Comparison of ENCODE assay signal across 14 cellular contexts in genomic region chr11:86230921-86231320, GRCh38. TPM values are rescaled to one million over a fixed set of nuclear protein-coding genes. Genes with fewer than 3 reads are reported as not detected.
DNase-seq lines count a peak whose midpoint lies in the region; ATAC-seq, FAIRE-seq and TF ChIP-seq lines count a peak whose summit lies in the region.
"Had no signal": no experiment of that assay in that cellular context is flagged by ENCODE, and none has a peak within 500 bp of the region (broad histone marks: within the 10 kb centered on the region; RNA-seq: fewer than 3 reads in every experiment).

No MANE protein-coding gene starts in this region.

- peak; percentile 60 for ATAC-seq in stimulated activated effector memory CD8-positive, alpha-beta T cell treated with anti-CD3 and anti-CD28 coated beads, Interleukin-12 subunit alpha, Interleukin-12 subunit beta, amount 100 ng/mL, for 72 hours
- no peak for ATAC-seq in HG03097 (IDR thresholded peaks at IDR 0.05; ENCODE audit: low FRiP score, unreplicated experiment)
- no peak for ATAC-seq in HG03457 (IDR thresholded peaks at IDR 0.05; ENCODE audit: unreplicated experiment)
- no peak for ATAC-seq in GM21786 (IDR thresholded peaks at IDR 0.05; ENCODE audit: unreplicated experiment)

- H3K36me3 Mint-ChIP-seq in activated naive CD4-positive, alpha-beta T cell treated with anti-CD3 and anti-CD28 coated beads for 36 hours (ENCODE audit: low read depth): no peaks in the 10 kb centered on the region
- H3K36me3 Mint-ChIP-seq in stimulated activated effector memory CD8-positive, alpha-beta T cell treated with anti-CD3 and anti-CD28 coated beads, Interleukin-12 subunit alpha, Interleukin-12 subunit beta, amount 100 ng/mL, for 72 hours: peaks cover 6% of the 10 kb centered on the region

- H3K9me3 Mint-ChIP-seq in activated naive CD4-positive, alpha-beta T cell treated with anti-CD3 and anti-CD28 coated beads for 36 hours: no peaks in the 10 kb centered on the region
- H3K9me3 Mint-ChIP-seq in stimulated activated effector memory CD8-positive, alpha-beta T cell treated with anti-CD3 and anti-CD28 coated beads, Interleukin-12 subunit alpha, Interleukin-12 subunit beta, amount 100 ng/mL, for 72 hours: no peaks in the 10 kb centered on the region
- H3K9me3 Mint-ChIP-seq: T-helper 2 cell treated with Interferon-gamma antibody and Interleukin-4, amounts not matched to agents 5 μg/mL and 100 μg/mL, for 36 hours had no signal

- CTCF ChIA-PET in activated naive CD4-positive, alpha-beta T cell treated with anti-CD3 and anti-CD28 coated beads for 36 hours (lab: Charles Lee): interaction anchor here (0.8 to 3.3 kb wide), 9 partner anchors 8 to 189 kb away, joined by 3 to 13 read pairs (median 5); partner anchors contain the start of gene EED

- no peak overlapping the region for H3K4me3 ChIP-seq in bronchial epithelial cell (ENCODE audit: low read depth, low read length)
- H3K4me3 ChIP-seq: prostate gland, transverse colon had no signal

- H3K27me3 ChIP-seq in bronchial epithelial cell (ENCODE audit: control insufficient read depth, insufficient read depth, low read length): no peaks in the 10 kb centered on the region
- H3K27me3 ChIP-seq: transverse colon had no signal

- no peak for DNase-seq in activated naive CD4-positive, alpha-beta T cell treated with anti-CD3 and anti-CD28 coated beads for 36 hours
- DNase-seq in activated naive CD4-positive, alpha-beta T cell treated with anti-CD3 and anti-CD28 coated beads, Interleukin-2, amount 50 U/mL, for 16 hours: no peak
- DNase-seq in OCI-M1 (lab: John Stamatoyannopoulos, UW) (peak; percentile 63), bronchial epithelial cell (ENCODE audit: low read depth) (peak; percentile 52)
- DNase-seq in stimulated activated effector memory CD8-positive, alpha-beta T cell treated with anti-CD3 and anti-CD28 coated beads, Interleukin-12 subunit alpha, Interleukin-12 subunit beta, amount 100 ng/mL, for 72 hours (ENCODE audit: low spot score in 2 of 2): no peak
- DNase-seq: NCI-H187, transverse colon had no signal

- peaks cover 63% of the 10 kb centered on the region for H3K4me1 Mint-ChIP-seq in activated naive CD4-positive, alpha-beta T cell treated with anti-CD3 and anti-CD28 coated beads for 36 hours (ENCODE audit: low read depth)
- peaks cover 46% of the 10 kb centered on the region for H3K4me1 Mint-ChIP-seq in stimulated activated effector memory CD8-positive, alpha-beta T cell treated with anti-CD3 and anti-CD28 coated beads, Interleukin-12 subunit alpha, Interleukin-12 subunit beta, amount 100 ng/mL, for 72 hours

- no peak overlapping the region for H3K4me3 Mint-ChIP-seq in activated naive CD4-positive, alpha-beta T cell treated with anti-CD3 and anti-CD28 coated beads for 36 hours
- peak overlapping the region; percentile 7 for H3K4me3 Mint-ChIP-seq in stimulated activated effector memory CD8-positive, alpha-beta T cell treated with anti-CD3 and anti-CD28 coated beads, Interleukin-12 subunit alpha, Interleukin-12 subunit beta, amount 100 ng/mL, for 72 hours
- H3K4me3 Mint-ChIP-seq: T-helper 2 cell treated with Interferon-gamma antibody and Interleukin-4, amounts not matched to agents 5 μg/mL and 100 μg/mL, for 36 hours had no signal

- peak overlapping the region; percentile 15 for H3K27ac Mint-ChIP-seq in activated naive CD4-positive, alpha-beta T cell treated with anti-CD3 and anti-CD28 coated beads for 36 hours
- peak overlapping the region; percentile 55 for H3K27ac Mint-ChIP-seq in stimulated activated effector memory CD8-positive, alpha-beta T cell treated with anti-CD3 and anti-CD28 coated beads, Interleukin-12 subunit alpha, Interleukin-12 subunit beta, amount 100 ng/mL, for 72 hours
- H3K27ac Mint-ChIP-seq: T-helper 2 cell treated with Interferon-gamma antibody and Interleukin-4, amounts not matched to agents 5 μg/mL and 100 μg/mL, for 36 hours had no signal

- FAIRE-seq in bronchial epithelial cell (lab: Jason Lieb, UNC): no peak
- FAIRE-seq: islet of Langerhans, RCC 7860 had no signal

- no peaks in the 10 kb centered on the region for H3K27me3 Mint-ChIP-seq in activated naive CD4-positive, alpha-beta T cell treated with anti-CD3 and anti-CD28 coated beads for 36 hours (ENCODE audit: low read depth)

- H3K36me3 ChIP-seq in bronchial epithelial cell (ENCODE audit: control insufficient read depth, insufficient read depth, low read length): no peaks in the 10 kb centered on the region
- H3K36me3 ChIP-seq: prostate gland, transverse colon had no signal

- TF ChIP-seq CTCF in bronchial epithelial cell (IDR thresholded peaks at IDR 0.05; ENCODE audit: insufficient read depth, low read length, severe bottlenecking): no peak

- intact Hi-C loops in activated naive CD4-positive, alpha-beta T cell treated with anti-CD3 and anti-CD28 coated beads for 36 hours (cut with micrococcal nuclease): no loop called here

RNA-seq across cellular contexts. Expression of gene EED, which starts 13.6 kb away (rescaled TPM):
- 10 to 100 TPM; 60.4 to 61.0 TPM for total RNA-seq in activated naive CD4-positive, alpha-beta T cell treated with anti-CD3 and anti-CD28 coated beads for 36 hours
- total RNA-seq in bronchial epithelial cell: 13.7 and 14.1 TPM in 2 replicates

Comparison
In these comparisons a context has a peak if more than half of its experiments do, and no peak if none do; other contexts are left out.
1. DNase-seq: peak in OCI-M1 (single experiment) and bronchial epithelial cell (single experiment); none in activated naive CD4-positive, alpha-beta T cell treated with anti-CD3 and anti-CD28 coated beads for 36 hours (single experiment), activated naive CD4-positive, alpha-beta T cell treated with anti-CD3 and anti-CD28 coated beads, Interleukin-2, amount 50 U/mL, for 16 hours (single experiment) and stimulated activated effector memory CD8-positive, alpha-beta T cell treated with anti-CD3 and anti-CD28 coated beads, Interleukin-12 subunit alpha, Interleukin-12 subunit beta, amount 100 ng/mL, for 72 hours (0 of 2).